ENCODE assay signal across 25 cellular contexts in the genomic region with DNA sequence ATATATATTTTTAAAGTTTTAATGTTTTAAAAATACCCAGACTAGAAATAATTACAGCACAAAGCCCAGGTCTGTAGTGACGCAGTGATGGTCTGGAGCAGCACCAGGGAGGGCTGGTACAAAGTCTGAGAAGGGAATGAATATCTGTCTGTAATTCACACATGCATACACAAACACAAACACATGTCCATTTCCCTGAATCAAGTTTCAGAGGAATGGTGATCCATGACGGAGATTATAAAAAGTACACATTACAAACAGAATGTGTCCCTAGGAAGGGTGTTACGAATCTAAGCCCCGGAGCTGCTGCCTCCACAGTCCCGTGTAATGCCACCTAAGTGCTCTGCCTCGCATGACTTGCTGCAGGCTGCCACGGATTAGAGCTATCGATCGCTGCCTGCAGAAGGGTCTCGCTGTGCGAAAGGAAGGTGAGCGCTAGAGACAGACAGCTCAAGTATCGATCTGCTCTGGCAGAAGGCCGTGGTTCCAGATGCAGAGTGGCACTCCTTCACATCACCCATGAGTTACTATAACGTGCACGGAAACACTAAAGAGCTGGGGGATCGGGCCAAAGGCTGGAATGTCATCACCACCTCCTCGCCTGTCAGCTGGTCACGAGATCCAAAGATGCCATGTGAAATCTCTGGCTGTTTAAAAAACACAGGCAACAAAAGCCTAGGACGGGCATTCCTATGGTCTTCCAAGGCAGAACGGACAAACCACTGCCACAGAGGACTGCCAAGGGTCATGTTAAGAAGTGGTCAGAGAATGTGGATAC.
DNase-seq lines count a peak whose midpoint lies in the region; ATAC-seq and TF ChIP-seq lines count a peak whose summit lies in the region.
"Had no signal": no experiment of that assay in that cellular context is flagged by ENCODE, and none has a peak within 500 bp of the region (broad histone marks: within the 10 kb centered on the region; RNA-seq: fewer than 3 reads in every experiment).

No MANE protein-coding gene starts in this region.

- H3K27ac Mint-ChIP-seq in brain = peak overlapping the region in 3 of 5 experiments; percentile 4 to 83 (median 69)
- no peak overlapping the region for H3K27ac Mint-ChIP-seq in HFFc6
- H3K27ac Mint-ChIP-seq in osteocyte (ENCODE audit: unreplicated experiment) = no peak overlapping the region
- H3K27ac Mint-ChIP-seq: activated CD8-positive, alpha-beta T cell treated with anti-CD3 and anti-CD28 coated beads for 36 hours; activated naive CD4-positive, alpha-beta T cell treated with anti-CD3 and anti-CD28 coated beads, Interleukin-2, amount 50 U/mL, for 24 hours; nephron progenitor cell; T-helper 1 cell treated with Interleukin-12 subunit alpha and Interleukin-12 subunit beta and Interleukin-4 antibody, amounts not matched to agents 30 μg/mL and 1 μg/mL, for 36 hours had no signal

- TF ChIP-seq CTCF in brain (conservative IDR thresholded peaks at IDR 0.05) (no peak), HFFc6 (IDR thresholded peaks at IDR 0.05) (no peak), osteocyte (IDR thresholded peaks at IDR 0.05) (no peak)

- H3K9me3 Mint-ChIP-seq in brain (no peaks in the 10 kb centered on the region), HFFc6 (no peaks in the 10 kb centered on the region), osteocyte (ENCODE audit: unreplicated experiment) (no peaks in the 10 kb centered on the region)
- H3K9me3 Mint-ChIP-seq: activated CD8-positive, alpha-beta T cell treated with anti-CD3 and anti-CD28 coated beads for 36 hours; activated naive CD4-positive, alpha-beta T cell treated with anti-CD3 and anti-CD28 coated beads, Interleukin-2, amount 50 U/mL, for 24 hours; central memory CD8-positive, alpha-beta T cell; nephron progenitor cell; T-helper 1 cell treated with Interleukin-12 subunit alpha and Interleukin-12 subunit beta and Interleukin-4 antibody, amounts not matched to agents 30 μg/mL and 1 μg/mL, for 36 hours had no signal

- H3K4me1 Mint-ChIP-seq in brain = peaks cover 68% of the 10 kb centered on the region
- H3K4me1 Mint-ChIP-seq in HFFc6 (ENCODE audit: low read depth) = peaks cover 43% of the 10 kb centered on the region
- peaks cover 26% of the 10 kb centered on the region for H3K4me1 Mint-ChIP-seq in osteocyte (ENCODE audit: unreplicated experiment)

- H3K36me3 Mint-ChIP-seq in brain (peaks cover 11% of the 10 kb centered on the region), HFFc6 (ENCODE audit: low read depth) (no peaks in the 10 kb centered on the region), osteocyte (ENCODE audit: unreplicated experiment) (no peaks in the 10 kb centered on the region)

- ATAC-seq in HG02571 (IDR thresholded peaks at IDR 0.05; ENCODE audit: unreplicated experiment) = no peak
- ATAC-seq: activated CD8-positive, alpha-beta T cell treated with anti-CD3 and anti-CD28 coated beads for 36 hours; mucosa of descending colon had no signal

- peaks cover 3% of the 10 kb centered on the region for H3K27me3 Mint-ChIP-seq in brain
- peaks cover 8% of the 10 kb centered on the region for H3K27me3 Mint-ChIP-seq in HFFc6 (ENCODE audit: insufficient read depth)
- H3K27me3 Mint-ChIP-seq in osteocyte (ENCODE audit: unreplicated experiment) = no peaks in the 10 kb centered on the region
- H3K27me3 Mint-ChIP-seq: activated CD8-positive, alpha-beta T cell treated with anti-CD3 and anti-CD28 coated beads for 36 hours; activated naive CD4-positive, alpha-beta T cell treated with anti-CD3 and anti-CD28 coated beads, Interleukin-2, amount 50 U/mL, for 24 hours; CD4-positive, alpha-beta memory T cell; central memory CD8-positive, alpha-beta T cell had no signal

- peak; percentile 35 to 43 for DNase-seq in NCI-H187 (lab: John Stamatoyannopoulos, UW)
- DNase-seq in NCI-H187 treated with DMSO at 0.1 percent for 48 hours (lab: John Stamatoyannopoulos, UW) = no peak
- peak; percentile 92 for DNase-seq in DMS53 (lab: John Stamatoyannopoulos, UW)
- peak; percentile 47 for DNase-seq in NCI-H446 treated with DMSO at 0.1 percent for 48 hours (lab: John Stamatoyannopoulos, UW)
- DNase-seq in HFFc6 = no peak
- no peak for DNase-seq in osteocyte (ENCODE audit: extremely low spot score, unreplicated experiment)
- DNase-seq: activated CD8-positive, alpha-beta T cell treated with anti-CD3 and anti-CD28 coated beads for 36 hours; activated T-cell treated with anti-CD3 and anti-CD28 coated beads, Interleukin-2, amount 50 U/mL, for 48 hours; anterior cingulate cortex; CD4-positive, alpha-beta memory T cell; DND-41; HCEC 1CT; hippocampal formation; KBM-7; mucosa of descending colon; NCI-H1930; NCI-H774; nephron progenitor cell; SJCRH30; upper lobe of left lung had no signal

- H3K4me3 Mint-ChIP-seq in brain (no peak overlapping the region), HFFc6 (no peak overlapping the region), osteocyte (ENCODE audit: unreplicated experiment) (no peak overlapping the region)
- H3K4me3 Mint-ChIP-seq: activated CD8-positive, alpha-beta T cell treated with anti-CD3 and anti-CD28 coated beads for 36 hours; activated naive CD4-positive, alpha-beta T cell treated with anti-CD3 and anti-CD28 coated beads, Interleukin-2, amount 50 U/mL, for 24 hours; CD4-positive, alpha-beta memory T cell; central memory CD8-positive, alpha-beta T cell; nephron progenitor cell; T-helper 1 cell treated with Interleukin-12 subunit alpha and Interleukin-12 subunit beta and Interleukin-4 antibody, amounts not matched to agents 30 μg/mL and 1 μg/mL, for 36 hours had no signal

Comparison
In these comparisons a context has a peak if more than half of its experiments do, and no peak if none do; other contexts are left out.
1. DNase-seq: peak in NCI-H187 (2 of 2), DMS53 (single experiment) and NCI-H446 treated with DMSO at 0.1 percent for 48 hours (single experiment); none in NCI-H187 treated with DMSO at 0.1 percent for 48 hours (single experiment), HFFc6 (single experiment) and osteocyte (single experiment).
2. H3K27ac Mint-ChIP-seq: peak in brain (3 of 5); none in HFFc6 (single experiment) and osteocyte (single experiment).